ENCODE assay signal across 25 cellular contexts in the genomic region with DNA sequence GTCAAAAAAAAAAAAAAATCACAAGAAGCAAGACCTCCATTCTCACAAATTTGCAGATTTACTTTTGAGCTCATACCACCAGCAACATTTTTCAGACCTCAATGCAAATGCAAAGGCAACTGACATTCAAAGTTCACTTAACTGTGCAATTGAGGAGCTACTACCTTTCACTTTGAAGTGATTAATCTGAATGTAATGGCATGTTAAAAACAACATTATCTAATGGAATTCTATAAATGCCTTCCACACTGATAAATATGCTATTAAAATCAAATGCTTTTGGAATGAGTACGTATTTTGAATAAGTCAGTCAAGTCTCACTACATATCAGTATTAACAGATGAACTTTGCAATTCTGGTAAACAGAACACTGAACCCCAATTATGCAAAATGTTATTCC.
"Had no signal": no experiment of that assay in that cellular context is flagged by ENCODE, and none has a peak within 500 bp of the region (broad histone marks: within the 10 kb centered on the region; RNA-seq: fewer than 3 reads in every experiment).

No MANE protein-coding gene starts in this region.

- ATAC-seq: foreskin keratinocyte; left lung; naive thymus-derived CD4-positive, alpha-beta T cell; sciatic nerve; stimulated activated memory B cell treated with anti-CD40 and anti-IgM and Interleukin-4, amounts not matched to agents 10 μg/mL and 1 μg/mL and 100 μg/mL, for 72 hours had no signal

- H3K27me3 Mint-ChIP-seq: brain; dendritic cell treated with granulocyte-macrophage colony-stimulating factor and Interleukin-4, amounts not matched to agents 40 ng/mL and 50 ng/mL, for 4 days; naive thymus-derived CD4-positive, alpha-beta T cell; stimulated activated memory B cell treated with anti-CD40 and anti-IgM and Interleukin-4, amounts not matched to agents 10 μg/mL and 1 μg/mL and 100 μg/mL, for 72 hours had no signal

- H3K4me3 ChIP-seq: left lung, lung, smooth muscle cell, testis, uterus had no signal

- H3K4me3 Mint-ChIP-seq: activated naive CD4-positive, alpha-beta T cell treated with anti-CD3 and anti-CD28 coated beads for 36 hours; brain; dendritic cell treated with granulocyte-macrophage colony-stimulating factor and Interleukin-4, amounts not matched to agents 40 ng/mL and 50 ng/mL, for 4 days; naive thymus-derived CD4-positive, alpha-beta T cell; neural crest cell; stimulated activated memory B cell treated with anti-CD40 and anti-IgM and Interleukin-4, amounts not matched to agents 10 μg/mL and 1 μg/mL and 100 μg/mL, for 72 hours; T-helper 2 cell treated with Interferon-gamma antibody and Interleukin-4, amounts not matched to agents 5 μg/mL and 100 μg/mL, for 36 hours had no signal

- H3K4me1 Mint-ChIP-seq: brain, neural crest cell had no signal

- DNase-seq: activated CD4-positive, alpha-beta T cell treated with anti-CD3 and anti-CD28 coated beads, Interleukin-2, amount 50 U/mL, for 1 hour; activated CD4-positive, CD25-positive, alpha-beta regulatory T cell treated with anti-CD3 and anti-CD28 coated beads, Interleukin-2, amount 50 U/mL, for 72 hours; activated effector memory CD4-positive, alpha-beta T cell treated with Interleukin-2 at 50 U/mL for 16 hours; activated naive CD4-positive, alpha-beta T cell treated with anti-CD3 and anti-CD28 coated beads for 36 hours; activated T-cell treated with anti-CD3 and anti-CD28 coated beads, Interleukin-2, amount 50 U/mL, for 1 hour; effector CD4-positive, alpha-beta T cell; erythroblast; foreskin keratinocyte; kidney; left lung; naive thymus-derived CD4-positive, alpha-beta T cell; occipital lobe; posterior cingulate gyrus; stimulated activated CD4-positive, alpha-beta T cell treated with anti-CD3 and anti-CD28 coated beads, Interleukin-15, amount 100 ng/mL, for 24 hours; testis; uterus; WERI-Rb-1 had no signal

- H3K27ac Mint-ChIP-seq: activated naive CD4-positive, alpha-beta T cell treated with anti-CD3 and anti-CD28 coated beads for 36 hours; dendritic cell treated with granulocyte-macrophage colony-stimulating factor and Interleukin-4, amounts not matched to agents 40 ng/mL and 50 ng/mL, for 4 days; stimulated activated memory B cell treated with anti-CD40 and anti-IgM and Interleukin-4, amounts not matched to agents 10 μg/mL and 1 μg/mL and 100 μg/mL, for 72 hours; T-helper 2 cell treated with Interferon-gamma antibody and Interleukin-4, amounts not matched to agents 5 μg/mL and 100 μg/mL, for 36 hours had no signal

- H3K9me3 Mint-ChIP-seq: activated naive CD4-positive, alpha-beta T cell treated with anti-CD3 and anti-CD28 coated beads for 36 hours; brain; dendritic cell treated with granulocyte-macrophage colony-stimulating factor and Interleukin-4, amounts not matched to agents 40 ng/mL and 50 ng/mL, for 4 days; naive thymus-derived CD4-positive, alpha-beta T cell; neural crest cell; stimulated activated memory B cell treated with anti-CD40 and anti-IgM and Interleukin-4, amounts not matched to agents 10 μg/mL and 1 μg/mL and 100 μg/mL, for 72 hours; T-helper 2 cell treated with Interferon-gamma antibody and Interleukin-4, amounts not matched to agents 5 μg/mL and 100 μg/mL, for 36 hours had no signal
